ENCODE assay signal across 22 cellular contexts in the genomic region with DNA sequence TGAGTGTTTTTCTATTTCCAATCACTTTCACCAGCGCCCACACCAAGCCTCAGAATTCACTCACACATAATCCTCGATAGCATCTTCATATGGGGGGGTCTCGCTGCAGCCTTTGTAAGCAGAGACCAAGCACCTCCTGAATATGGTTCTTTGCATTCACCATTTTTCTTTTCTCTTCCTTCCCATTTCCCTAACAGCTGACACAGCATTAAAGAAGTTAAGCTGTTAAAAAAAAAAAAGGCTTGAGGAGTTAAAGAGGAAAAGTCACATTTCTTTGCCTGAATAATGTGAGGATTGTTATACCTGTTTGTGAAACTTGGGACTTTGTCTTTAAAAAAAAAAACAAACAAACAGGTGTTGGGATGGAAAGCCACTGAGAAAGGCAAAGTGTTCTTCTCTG.
"Had no signal": no experiment of that assay in that cellular context is flagged by ENCODE, and none has a peak within 500 bp of the region (broad histone marks: within the 10 kb centered on the region; RNA-seq: fewer than 3 reads in every experiment).

No MANE protein-coding gene starts in this region.

- H3K4me3 ChIP-seq: breast epithelium, lung, mucosa of descending colon, spleen, testis had no signal

- FAIRE-seq: endometrium, frontal cortex, urothelium cell line had no signal

- H3K4me1 ChIP-seq: breast epithelium, testis had no signal

- H3K9me3 ChIP-seq: mucosa of descending colon, neutrophil, testis had no signal

- H3K27me3 ChIP-seq: breast epithelium, neutrophil, spleen, testis had no signal

- H3K36me3 ChIP-seq: breast epithelium, neutrophil had no signal

- H3K27ac ChIP-seq: breast epithelium, epithelial cell of prostate, neutrophil, testis had no signal

- DNase-seq: activated CD4-positive, alpha-beta T cell treated with anti-CD3 and anti-CD28 coated beads for 36 hours; activated CD4-positive, CD25-positive, alpha-beta regulatory T cell; activated CD8-positive, alpha-beta memory T cell treated with anti-CD3 and anti-CD28 coated beads, Interleukin-2, amount 10 ng/mL, durations not matched to agents 7 days and 5 days; activated CD8-positive, alpha-beta T cell treated with anti-CD3 and anti-CD28 coated beads, Interleukin-2, amount 10 ng/mL, durations not matched to agents 7 days and 5 days; activated naive CD8-positive, alpha-beta T cell treated with anti-CD3 and anti-CD28 coated beads, Interleukin-2, amount 50 U/mL, for 24 hours; activated T-cell treated with anti-CD3 and anti-CD28 coated beads, Interleukin-2, amount 50 U/mL, for 48 hours; amygdala; effector CD8-positive, alpha-beta T cell; mucosa of descending colon; nephron progenitor cell; spleen; stimulated activated naive CD4-positive, alpha-beta T cell; testis; trophoblast cell had no signal

- ATAC-seq: activated CD4-positive, alpha-beta T cell treated with anti-CD3 and anti-CD28 coated beads for 36 hours; activated CD8-positive, alpha-beta memory T cell treated with anti-CD3 and anti-CD28 coated beads, Interleukin-2, amount 10 ng/mL, durations not matched to agents 7 days and 5 days; activated CD8-positive, alpha-beta T cell treated with anti-CD3 and anti-CD28 coated beads, Interleukin-2, amount 10 ng/mL, durations not matched to agents 7 days and 5 days; activated naive CD8-positive, alpha-beta T cell treated with anti-CD3 and anti-CD28 coated beads, Interleukin-2, amount 50 U/mL, for 24 hours; left lobe of liver; mucosa of descending colon had no signal
